In genomic region chr11:16291729-16292128, GRCh38 we compare ENCODE assay signal across 21 cellular contexts.
"Had no signal": no experiment of that assay in that cellular context is flagged by ENCODE, and none has a peak within 500 bp of the region (broad histone marks: within the 10 kb centered on the region; RNA-seq: fewer than 3 reads in every experiment).

No MANE protein-coding gene starts in this region.

- H3K9me3 Mint-ChIP-seq: activated naive CD8-positive, alpha-beta T cell treated with anti-CD3 and anti-CD28 coated beads for 36 hours had no signal

- DNase-seq: activated CD4-positive, alpha-beta memory T cell treated with anti-CD3 and anti-CD28 coated beads, Interleukin-2, amount 10 ng/mL, durations not matched to agents 7 days and 5 days; activated CD4-positive, alpha-beta T cell treated with anti-CD3 and anti-CD28 coated beads for 36 hours; activated CD4-positive, alpha-beta T cell treated with anti-CD3 and anti-CD28 coated beads, Interleukin-2, amount 50 U/mL, for 1 hour; activated gamma-delta T cell; activated naive CD4-positive, alpha-beta T cell treated with anti-CD3 and anti-CD28 coated beads, Interleukin-2, amount 10 ng/mL, durations not matched to agents 7 days and 5 days; activated naive CD8-positive, alpha-beta T cell treated with anti-CD3 and anti-CD28 coated beads for 36 hours; activated T-cell treated with anti-CD3 and anti-CD28 coated beads for 4 hours; activated T-cell treated with anti-CD3 and anti-CD28 coated beads, Interleukin-2, amount 50 U/mL, for 48 hours; brain microvascular endothelial cell; MG63; NCI-H146; NCI-H187 treated with DMSO at 0.1 percent for 48 hours; NCI-H2081 treated with DMSO at 0.1 percent for 48 hours; NCI-H2227 treated with DMSO at 0.1 percent for 48 hours; NCI-H446 treated with DMSO at 0.1 percent for 48 hours; NCI-H526 treated with DMSO at 0.1 percent for 48 hours; SIG-M5; SK-N-SH; T-helper 1 cell had no signal

- H3K4me3 Mint-ChIP-seq: activated CD4-positive, alpha-beta memory T cell treated with anti-CD3 and anti-CD28 coated beads, Interleukin-2, amount 10 ng/mL, durations not matched to agents 7 days and 5 days; activated CD4-positive, alpha-beta T cell treated with anti-CD3 and anti-CD28 coated beads for 36 hours; activated naive CD4-positive, alpha-beta T cell treated with anti-CD3 and anti-CD28 coated beads, Interleukin-2, amount 10 ng/mL, durations not matched to agents 7 days and 5 days; activated naive CD8-positive, alpha-beta T cell treated with anti-CD3 and anti-CD28 coated beads for 36 hours; activated T-helper 17 cell treated with anti-CD3 and anti-CD28 coated beads, Interleukin-2, amount 50 U/mL, for 72 hours had no signal

- H3K4me1 Mint-ChIP-seq: activated CD4-positive, alpha-beta memory T cell treated with anti-CD3 and anti-CD28 coated beads, Interleukin-2, amount 10 ng/mL, durations not matched to agents 7 days and 5 days; activated CD4-positive, alpha-beta T cell treated with anti-CD3 and anti-CD28 coated beads for 36 hours; activated naive CD4-positive, alpha-beta T cell treated with anti-CD3 and anti-CD28 coated beads, Interleukin-2, amount 10 ng/mL, durations not matched to agents 7 days and 5 days; activated naive CD8-positive, alpha-beta T cell treated with anti-CD3 and anti-CD28 coated beads for 36 hours; activated T-helper 17 cell treated with anti-CD3 and anti-CD28 coated beads, Interleukin-2, amount 50 U/mL, for 72 hours had no signal

- ATAC-seq: activated CD4-positive, alpha-beta T cell treated with anti-CD3 and anti-CD28 coated beads for 36 hours; activated T-helper 17 cell treated with anti-CD3 and anti-CD28 coated beads, Interleukin-2, amount 50 U/mL, for 72 hours had no signal

- H3K4me3 ChIP-seq: cardiac muscle cell, MG63 had no signal

- H3K36me3 Mint-ChIP-seq: activated naive CD4-positive, alpha-beta T cell treated with anti-CD3 and anti-CD28 coated beads, Interleukin-2, amount 10 ng/mL, durations not matched to agents 7 days and 5 days; activated naive CD8-positive, alpha-beta T cell treated with anti-CD3 and anti-CD28 coated beads for 36 hours had no signal

- H3K36me3 ChIP-seq: brain microvascular endothelial cell, cardiac muscle cell, MG63 had no signal

- H3K27me3 ChIP-seq: brain microvascular endothelial cell, cardiac muscle cell, MG63 had no signal

- H3K27ac Mint-ChIP-seq: activated CD4-positive, alpha-beta memory T cell treated with anti-CD3 and anti-CD28 coated beads, Interleukin-2, amount 10 ng/mL, durations not matched to agents 7 days and 5 days; activated CD4-positive, alpha-beta T cell treated with anti-CD3 and anti-CD28 coated beads for 36 hours; activated naive CD4-positive, alpha-beta T cell treated with anti-CD3 and anti-CD28 coated beads, Interleukin-2, amount 10 ng/mL, durations not matched to agents 7 days and 5 days; activated naive CD8-positive, alpha-beta T cell treated with anti-CD3 and anti-CD28 coated beads for 36 hours; activated T-helper 17 cell treated with anti-CD3 and anti-CD28 coated beads, Interleukin-2, amount 50 U/mL, for 72 hours had no signal

- H3K9me3 ChIP-seq: MG63, SK-N-SH had no signal

- H3K27me3 Mint-ChIP-seq: activated CD4-positive, alpha-beta memory T cell treated with anti-CD3 and anti-CD28 coated beads, Interleukin-2, amount 10 ng/mL, durations not matched to agents 7 days and 5 days; activated CD4-positive, alpha-beta T cell treated with anti-CD3 and anti-CD28 coated beads for 36 hours; activated naive CD4-positive, alpha-beta T cell treated with anti-CD3 and anti-CD28 coated beads, Interleukin-2, amount 10 ng/mL, durations not matched to agents 7 days and 5 days; activated naive CD8-positive, alpha-beta T cell treated with anti-CD3 and anti-CD28 coated beads for 36 hours; activated T-helper 17 cell treated with anti-CD3 and anti-CD28 coated beads, Interleukin-2, amount 50 U/mL, for 72 hours had no signal

- H3K27ac ChIP-seq: brain microvascular endothelial cell had no signal
